In genomic region chr14:54125109-54125508, GRCh38 we compare ENCODE assay signal across 29 cellular contexts.
DNase-seq lines count a peak whose midpoint lies in the region; ATAC-seq and TF ChIP-seq lines count a peak whose summit lies in the region.
"Had no signal": no experiment of that assay in that cellular context is flagged by ENCODE, and none has a peak within 500 bp of the region (broad histone marks: within the 10 kb centered on the region; RNA-seq: fewer than 3 reads in every experiment).

No MANE protein-coding gene starts in this region.

- peak; percentile 55 for ATAC-seq in left colon
- ATAC-seq in GM18867 (IDR thresholded peaks at IDR 0.05; ENCODE audit: unreplicated experiment), result no peak
- ATAC-seq: A549; CD8-positive, alpha-beta T cell had no signal

- 95 to 96% (median 96%) methylated on average over 3 of the region's 3 CpGs for WGBS in adrenal gland, 4 donors

- H3K27me3 ChIP-seq in adrenal gland, result no peaks in the 10 kb centered on the region
- H3K27me3 ChIP-seq: BE2C; BLaER1; BLaER1 treated with 17β-estradiol and CSF1 and Interleukin-3, amounts not matched to agents 10 nM and 100 nM had no signal

- intact Hi-C loops in left colon (cut with DNase I, micrococcal nuclease), result no loop called here
- intact Hi-C loops in adrenal gland (cut with DNase I), result no loop called here

- no peak for TF ChIP-seq POLR2A in adrenal gland (IDR thresholded peaks at IDR 0.05)

- H3K4me3 ChIP-seq in adrenal gland, result no peak overlapping the region
- H3K4me3 ChIP-seq: A549; BLaER1; BLaER1 treated with 17β-estradiol and CSF1 and Interleukin-3, amounts not matched to agents 10 nM and 100 nM had no signal

- H3K9me3 ChIP-seq in adrenal gland (replicated peaks in 1 of 3), result no peaks in the 10 kb centered on the region
- H3K9me3 ChIP-seq: A549, BE2C, BLaER1, Caco-2 had no signal

- no peak overlapping the region for H3K27ac ChIP-seq in adrenal gland
- H3K27ac ChIP-seq: 22Rv1; A549; BLaER1; BLaER1 treated with 17β-estradiol and CSF1 and Interleukin-3, amounts not matched to agents 10 nM and 100 nM; C4-2B had no signal

- H3K36me3 ChIP-seq in adrenal gland (replicated peaks in 1 of 2), result no peaks in the 10 kb centered on the region
- H3K36me3 ChIP-seq: BE2C; BLaER1; BLaER1 treated with 17β-estradiol and CSF1 and Interleukin-3, amounts not matched to agents 10 nM and 100 nM had no signal

- DNase-seq in LoVo (ENCODE audit: low spot score) (peak; percentile 82), left colon (no peak), adrenal gland (no peak)
- DNase-seq: 8988T; ACHN; AML-193; BE2C; C1 segment of cervical spinal cord; Caco-2; Calu3; CD4-positive, alpha-beta memory T cell; CD4-positive, alpha-beta T cell; CD4-positive, CD25-positive, alpha-beta regulatory T cell; CD8-positive, alpha-beta memory T cell; CD8-positive, alpha-beta T cell; COR-L47; DMS 273 treated with DMSO at 0.1 percent for 48 hours; DMS153; DMS53; DMS79; DMS79 treated with DMSO at 0.1 percent for 48 hours; DND-41; EL had no signal

- H3K4me1 ChIP-seq in adrenal gland (replicated peaks in 1 of 2), result peaks cover 2 to 13% of the 10 kb centered on the region in 2 donors
- H3K4me1 ChIP-seq: A549; BE2C; BLaER1; BLaER1 treated with 17β-estradiol and CSF1 and Interleukin-3, amounts not matched to agents 10 nM and 100 nM; Caco-2 had no signal

- no peak for TF ChIP-seq CTCF in adrenal gland (IDR thresholded peaks at IDR 0.05)
